1 cellular context compared by ENCODE assay signal in genomic region chr10:18164771-18165361, GRCh38.
TF ChIP-seq lines count a peak whose summit lies in the region.

No MANE protein-coding gene starts in this region.

TF ChIP-seq in IMR-90, 13 proteins besides CTCF, POLR2A, EP300 and RAD21:
- TF ChIP-seq SMC3 (IDR thresholded peaks at IDR 0.05; ENCODE audit: low read depth, low read length): no peak
- TF ChIP-seq BHLHE40 (IDR thresholded peaks at IDR 0.05; ENCODE audit: low read depth, low read length): no peak
- TF ChIP-seq RCOR1 (IDR thresholded peaks at IDR 0.05; ENCODE audit: insufficient replicate concordance, low read length): no peak
- TF ChIP-seq MAZ (IDR thresholded peaks at IDR 0.05; ENCODE audit: borderline replicate concordance, low read depth, low read length): no peak
- no peak for TF ChIP-seq RFX5 (IDR thresholded peaks at IDR 0.05; ENCODE audit: low read depth, low read length)
- peak; percentile 48; the same call in 1 of the 2 replicates for TF ChIP-seq MAFK (IDR thresholded peaks at IDR 0.05; ENCODE audit: low read depth, low read length)
- 0 out of 2 replicates have a peak, but pooled peaks have one; percentile 10 for TF ChIP-seq CEBPB (IDR thresholded peaks at IDR 0.05; ENCODE audit: low read depth, low read length)
- TF ChIP-seq FOS (IDR thresholded peaks at IDR 0.05; ENCODE audit: low read depth, low read length): peak; percentile 36; the same call in 1 of the 2 replicates
- no peak for TF ChIP-seq CHD1 (IDR thresholded peaks at IDR 0.05; ENCODE audit: low read depth, low read length)
- TF ChIP-seq MXI1 (IDR thresholded peaks at IDR 0.05; ENCODE audit: borderline replicate concordance, low read depth, low read length): no peak
- no peak for TF ChIP-seq ELK1 (IDR thresholded peaks at IDR 0.05; ENCODE audit: borderline replicate concordance, low read depth, low read length)
- no peak for TF ChIP-seq NFE2L2 (IDR thresholded peaks at IDR 0.05; ENCODE audit: low read depth, low read length)
- TF ChIP-seq USF2 (IDR thresholded peaks at IDR 0.05; ENCODE audit: low read depth, low read length): no peak
